15 cellular contexts compared by ENCODE assay signal in genomic region chr9:134606951-134607733, GRCh38. TPM values are rescaled to one million over a fixed set of nuclear protein-coding genes. Genes with fewer than 3 reads are reported as not detected.
A peak's percentile ranks its signal among the peaks of the same experiment; 100 is the strongest.
DNase-seq lines count a peak whose midpoint lies in the region; ATAC-seq and TF ChIP-seq lines count a peak whose summit lies in the region.
"Had no signal": no experiment of that assay in that cellular context is flagged by ENCODE, and none has a peak within 500 bp of the region (broad histone marks: within the 10 kb centered on the region; RNA-seq: fewer than 3 reads in every experiment).

No MANE protein-coding gene starts in this region.

- H3K9me3 ChIP-seq in left ventricle myocardium inferior (replicated peaks) (peaks cover 5% of the 10 kb centered on the region), NT2/D1 (ENCODE audit: insufficient read depth, low read length) (peaks cover 5% of the 10 kb centered on the region; the same call in 1 of the 2 replicates), stomach (no peaks in the 10 kb centered on the region), sigmoid colon (peaks cover 0 to under 1% (median 0%) of the 10 kb centered on the region in 4 donors)
- H3K9me3 ChIP-seq: prostate gland had no signal

- H3K4me3 ChIP-seq in left ventricle myocardium inferior (no peak overlapping the region), NT2/D1 (ENCODE audit: insufficient read length, low read depth) (no peak overlapping the region), stomach (no peak overlapping the region), sigmoid colon (no peak overlapping the region)
- H3K4me3 ChIP-seq: prostate gland had no signal

- TF ChIP-seq POLR2A in stomach (IDR thresholded peaks at IDR 0.05) (no peak), sigmoid colon (IDR thresholded peaks at IDR 0.05) (no peak)

- H3K4me1 Mint-ChIP-seq in progenitor cell of endocrine pancreas (ENCODE audit: low read depth) = no peaks in the 10 kb centered on the region
- H3K4me1 Mint-ChIP-seq: memory B cell had no signal

- TF ChIP-seq CTCF in left ventricle myocardium inferior (IDR thresholded peaks at IDR 0.05; ENCODE audit: borderline replicate concordance) (no peak), stomach (IDR thresholded peaks at IDR 0.05) (no peak), sigmoid colon (IDR thresholded peaks at IDR 0.05) (no peak), progenitor cell of endocrine pancreas (IDR thresholded peaks at IDR 0.05; ENCODE audit: unreplicated experiment) (no peak)

- no peak overlapping the region for H3K9ac ChIP-seq in NT2/D1 (ENCODE audit: insufficient read length, low read depth)

- H3K36me3 ChIP-seq in left ventricle myocardium inferior = no peaks in the 10 kb centered on the region
- H3K36me3 ChIP-seq in NT2/D1 (ENCODE audit: insufficient read depth, insufficient read length, low read length) = no peaks in the 10 kb centered on the region
- H3K36me3 ChIP-seq in stomach = no peaks in the 10 kb centered on the region
- no peaks in the 10 kb centered on the region for H3K36me3 ChIP-seq in sigmoid colon
- H3K36me3 ChIP-seq: prostate gland had no signal

- no peak overlapping the region for H3K27ac ChIP-seq in left ventricle myocardium inferior (replicated peaks)
- H3K27ac ChIP-seq in stomach = no peak overlapping the region
- no peak overlapping the region for H3K27ac ChIP-seq in sigmoid colon
- H3K27ac ChIP-seq: prostate gland had no signal

- DNase-seq in left ventricle myocardium superior (peak; percentile 11), left ventricle myocardium inferior (no peak), NT2/D1 (ENCODE audit: low read depth, low spot score) (peak; percentile 35), ecto neural progenitor cell (ENCODE audit: low spot score) (peak; percentile 45), stomach (peak; percentile 18), sigmoid colon (no peak), hippocampal formation (lab: John Stamatoyannopoulos, UW) (no peak), progenitor cell of endocrine pancreas (ENCODE audit: low spot score, unreplicated experiment) (no peak)
- DNase-seq: GF-D8; NCI-H146; stimulated activated CD4-positive, alpha-beta T cell treated with anti-CD3 and anti-CD28 coated beads, Interleukin-4, amount 100 ng/mL, for 1 hour; T-helper 2 cell had no signal

- H3K4me3 Mint-ChIP-seq in progenitor cell of endocrine pancreas (ENCODE audit: low read depth) = no peak overlapping the region
- H3K4me3 Mint-ChIP-seq: memory B cell; stimulated activated naive CD8-positive, alpha-beta T cell treated with anti-CD3 and anti-CD28 coated beads, Interleukin-15, Interleukin-2, amounts not matched to agents 100 ng/mL and 50 ng/mL, for 24 hours had no signal

- H3K27me3 ChIP-seq in left ventricle myocardium inferior (ENCODE audit: low read depth) = peaks cover 39% of the 10 kb centered on the region
- H3K27me3 ChIP-seq in NT2/D1 (ENCODE audit: insufficient read depth, insufficient read length) = no peaks in the 10 kb centered on the region
- H3K27me3 ChIP-seq in stomach = peaks cover 0 to 15% (median 0%) of the 10 kb centered on the region in 3 donors
- H3K27me3 ChIP-seq in sigmoid colon = no peaks in the 10 kb centered on the region

- intact Hi-C loops in left ventricle myocardium superior (cut with micrococcal nuclease) = no loop called here
- intact Hi-C loops in left ventricle myocardium inferior (cut with micrococcal nuclease) = no loop called here
- intact Hi-C loops in stomach (cut with DNase I; ENCODE audit: low total_unique reads) = no loop called here
- intact Hi-C loops in sigmoid colon (cut with DNase I) = no loop called here

- peaks cover 4% of the 10 kb centered on the region for H3K9me3 Mint-ChIP-seq in progenitor cell of endocrine pancreas (ENCODE audit: low read depth)

- H3K4me1 ChIP-seq in left ventricle myocardium inferior (no peaks in the 10 kb centered on the region), NT2/D1 (ENCODE audit: insufficient read depth, insufficient read length) (peaks cover 4% of the 10 kb centered on the region), stomach (peaks cover 0 to 6% (median 0%) of the 10 kb centered on the region in 4 donors), sigmoid colon (peaks cover 0 to 31% (median 25%) of the 10 kb centered on the region in 4 donors)
- H3K4me1 ChIP-seq: prostate gland had no signal

- TF ChIP-seq EP300 in stomach (IDR thresholded peaks at IDR 0.05) (no peak), sigmoid colon (IDR thresholded peaks at IDR 0.05) (no peak)

- peaks cover 3% of the 10 kb centered on the region for H3K27me3 Mint-ChIP-seq in progenitor cell of endocrine pancreas

- H3K36me3 Mint-ChIP-seq in progenitor cell of endocrine pancreas (ENCODE audit: insufficient read depth) = no peaks in the 10 kb centered on the region

- no peak for ATAC-seq in left ventricle myocardium superior

- no peak overlapping the region for H3K27ac Mint-ChIP-seq in progenitor cell of endocrine pancreas
- H3K27ac Mint-ChIP-seq: memory B cell; stimulated activated naive CD8-positive, alpha-beta T cell treated with anti-CD3 and anti-CD28 coated beads, Interleukin-15, Interleukin-2, amounts not matched to agents 100 ng/mL and 50 ng/mL, for 24 hours had no signal

- 80 to 88% (median 81%) methylated on average over 13 of the region's 13 CpGs for WGBS in stomach, 5 donors
- WGBS in sigmoid colon, 2 donors = 77 to 87% methylated on average over 13 of the region's 13 CpGs

RNA-seq across cellular contexts. Expression of gene COL5A1, which starts 34.5 kb away (rescaled TPM):
- total RNA-seq in left ventricle myocardium superior = 14.8 TPM
- total RNA-seq in left ventricle myocardium inferior = 13.9 TPM
- 100 to 1,000 TPM in 2 of 5 donors, 10 to 100 TPM in 3; 17.5 to 205 (median 48.2) TPM for total RNA-seq in stomach
- polyA plus RNA-seq in stomach = 10 to 100 TPM in 2 of 3 donors, 1 to 10 TPM in 1; 7.3 to 17.4 (median 17.3) TPM
- total RNA-seq in sigmoid colon = 100 to 1,000 TPM in 1 of 4 donors, 10 to 100 TPM in 3; 24.2 to 168 (median 59.4) TPM
- polyA plus RNA-seq in sigmoid colon = 10 to 100 TPM in 1 of 3 donors, 1 to 10 TPM in 2; 4.2 to 13.2 (median 4.4) TPM
- 19.8 and 21.5 TPM in 2 replicates for total RNA-seq in progenitor cell of endocrine pancreas

Comparison
In these comparisons a context has a peak if more than half of its experiments do, and no peak if none do; other contexts are left out.
1. DNase-seq: peak in left ventricle myocardium superior (single experiment), NT2/D1 (single experiment), ecto neural progenitor cell (single experiment) and stomach (single experiment); none in left ventricle myocardium inferior (single experiment), sigmoid colon (single experiment), hippocampal formation (0 of 2) and progenitor cell of endocrine pancreas (single experiment).